29 cellular contexts compared by ENCODE assay signal in genomic region chr17:71495420-71495819, GRCh38.
"Had no signal": no experiment of that assay in that cellular context is flagged by ENCODE, and none has a peak within 500 bp of the region (broad histone marks: within the 10 kb centered on the region; RNA-seq: fewer than 3 reads in every experiment).

No MANE protein-coding gene starts in this region.

- H3K36me3 ChIP-seq: MG63, SJCRH30 had no signal

- ATAC-seq: Panc1, Right ventricle myocardium inferior, T-cell had no signal

- H3K27me3 Mint-ChIP-seq: T-cell had no signal

- H3K4me3 ChIP-seq: MG63, PC-9, SJCRH30, SK-N-MC had no signal

- H2AFZ ChIP-seq: PC-9 had no signal

- H3K27ac Mint-ChIP-seq: T-cell had no signal

- DNase-seq: Kasumi-1, MG63, MV-4-11, NCI-H1092, NCI-H1105, NCI-H1417 treated with DMSO at 0.1 percent for 48 hours, NCI-H1436 treated with DMSO at 0.1 percent for 48 hours, NCI-H1694 treated with DMSO at 0.1 percent for 48 hours, NCI-H187 treated with DMSO at 0.1 percent for 48 hours, NCI-H2029, NCI-H2081, NCI-H2171 treated with DMSO at 0.1 percent for 48 hours, NCI-H2227 treated with DMSO at 0.1 percent for 48 hours, NCI-H345, NCI-H446, NCI-H510A treated with DMSO at 0.1 percent for 48 hours, NCI-H524 treated with DMSO at 0.1 percent for 48 hours, NCI-H69, NCI-H748 treated with DMSO at 0.1 percent for 48 hours, NCI-H82, PC-9, SHP77, SIG-M5, SJCRH30, T-cell had no signal

- H3K4me3 Mint-ChIP-seq: T-cell had no signal

- H3K4me1 ChIP-seq: SJCRH30 had no signal

- H3K36me3 Mint-ChIP-seq: T-cell had no signal

- H3K27ac ChIP-seq: PC-9, RWPE1, SJCRH30, SK-N-MC had no signal

- H3K4me2 ChIP-seq: PC-9 had no signal

- H3K27me3 ChIP-seq: MG63, SJCRH30 had no signal

- H3K4me1 Mint-ChIP-seq: T-cell had no signal

- H3K9me3 ChIP-seq: MG63, SJCRH30 had no signal
